In the genomic region with DNA sequence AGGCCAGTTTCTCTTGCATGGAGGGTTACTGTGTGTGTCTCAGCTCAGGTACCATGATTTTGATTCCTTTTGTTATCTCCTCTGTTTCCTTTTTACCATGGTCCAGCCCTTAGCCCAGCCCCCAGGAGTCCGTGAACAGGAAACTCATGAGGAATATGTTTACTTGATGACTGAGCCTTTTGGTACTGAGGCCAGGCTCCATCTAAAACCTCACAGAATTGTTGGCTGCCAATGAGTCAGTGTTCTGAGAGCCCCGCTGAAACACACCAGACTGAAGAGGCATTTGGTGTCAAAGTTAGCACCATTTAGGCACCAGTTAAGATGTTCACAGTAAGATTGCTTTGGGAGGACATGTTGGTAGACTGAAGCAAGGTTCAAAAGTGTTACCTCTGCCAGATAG, we compare ENCODE assay signal across 13 cellular contexts.
DNase-seq lines count a peak whose midpoint lies in the region; ATAC-seq lines count a peak whose summit lies in the region.
"Had no signal": no experiment of that assay in that cellular context is flagged by ENCODE, and none has a peak within 500 bp of the region (broad histone marks: within the 10 kb centered on the region; RNA-seq: fewer than 3 reads in every experiment).

No MANE protein-coding gene starts in this region.

- no peaks in the 10 kb centered on the region for H3K36me3 Mint-ChIP-seq in activated T-helper 2 cell treated with anti-CD3 and anti-CD28 coated beads, Interferon-gamma antibody, Interleukin-2, Interleukin-4, amounts not matched to agents 10 μg/mL and 5 μg/mL and 100 μg/mL, durations not matched to agents 14 hours and 24 hours and 36 hours (ENCODE audit: low read depth)

- peaks cover 24% of the 10 kb centered on the region for H3K4me1 ChIP-seq in skeletal muscle satellite cell (ENCODE audit: control insufficient read depth, insufficient read depth, low read length)

- no peak overlapping the region for H3K9ac ChIP-seq in skeletal muscle satellite cell (ENCODE audit: low read depth, low read length)

- peak overlapping the region; percentile 33 for H3K4me3 ChIP-seq in skeletal muscle satellite cell (ENCODE audit: low read length)

- DNase-seq in EL (peak; percentile 83), RPMI7951 (ENCODE audit: low read depth) (peak; percentile 76), fibroblast of gingiva (ENCODE audit: low read depth) (peak; percentile 30), pons (ENCODE audit: low spot score) (no peak), NK-92 (lab: John Stamatoyannopoulos, UW; ENCODE audit: unreplicated experiment) (no peak)
- no peak for DNase-seq in activated T-helper 2 cell treated with anti-CD3 and anti-CD28 coated beads, Interferon-gamma antibody, Interleukin-2, Interleukin-4, amounts not matched to agents 10 μg/mL and 5 μg/mL and 100 μg/mL, durations not matched to agents 14 hours and 24 hours and 36 hours (ENCODE audit: low spot score)
- DNase-seq: activated T-cell treated with anti-CD3 and anti-CD28 coated beads for 4 hours; stimulated activated CD4-positive, alpha-beta T cell treated with anti-CD3 and anti-CD28 coated beads, Interleukin-15, amount 100 ng/mL, for 24 hours; WERI-Rb-1 had no signal

- no peaks in the 10 kb centered on the region for H3K9me3 ChIP-seq in skeletal muscle satellite cell (replicated peaks; ENCODE audit: low read length)

- no peaks in the 10 kb centered on the region for H3K9me3 Mint-ChIP-seq in activated T-helper 2 cell treated with anti-CD3 and anti-CD28 coated beads, Interferon-gamma antibody, Interleukin-2, Interleukin-4, amounts not matched to agents 10 μg/mL and 5 μg/mL and 100 μg/mL, durations not matched to agents 14 hours and 24 hours and 36 hours
- H3K9me3 Mint-ChIP-seq: nephron had no signal

- peak overlapping the region; percentile 40 for H3K4me2 ChIP-seq in skeletal muscle satellite cell (ENCODE audit: low read length)

- no peak overlapping the region for H3K27ac Mint-ChIP-seq in activated T-helper 2 cell treated with anti-CD3 and anti-CD28 coated beads, Interferon-gamma antibody, Interleukin-2, Interleukin-4, amounts not matched to agents 10 μg/mL and 5 μg/mL and 100 μg/mL, durations not matched to agents 14 hours and 24 hours and 36 hours
- H3K27ac Mint-ChIP-seq: nephron had no signal

- no peaks in the 10 kb centered on the region for H3K36me3 ChIP-seq in skeletal muscle satellite cell (ENCODE audit: insufficient read depth, low read length)
- H3K36me3 ChIP-seq: WERI-Rb-1 had no signal

- no peaks in the 10 kb centered on the region for H3K4me1 Mint-ChIP-seq in activated T-helper 2 cell treated with anti-CD3 and anti-CD28 coated beads, Interferon-gamma antibody, Interleukin-2, Interleukin-4, amounts not matched to agents 10 μg/mL and 5 μg/mL and 100 μg/mL, durations not matched to agents 14 hours and 24 hours and 36 hours (ENCODE audit: low read depth)
- H3K4me1 Mint-ChIP-seq: nephron had no signal

- H3K27me3 ChIP-seq in skeletal muscle satellite cell (ENCODE audit: control insufficient read depth, insufficient read depth, low read length) = no peaks in the 10 kb centered on the region

- H3K4me3 Mint-ChIP-seq in activated T-helper 2 cell treated with anti-CD3 and anti-CD28 coated beads, Interferon-gamma antibody, Interleukin-2, Interleukin-4, amounts not matched to agents 10 μg/mL and 5 μg/mL and 100 μg/mL, durations not matched to agents 14 hours and 24 hours and 36 hours (ENCODE audit: low read depth) = no peak overlapping the region
- H3K4me3 Mint-ChIP-seq: nephron had no signal

- intact Hi-C loops in activated T-helper 2 cell treated with anti-CD3 and anti-CD28 coated beads, Interferon-gamma antibody, Interleukin-2, Interleukin-4, amounts not matched to agents 10 μg/mL and 5 μg/mL and 100 μg/mL, durations not matched to agents 14 hours and 24 hours and 36 hours (cut with micrococcal nuclease) = no loop called here

- ATAC-seq in HG03469 (IDR thresholded peaks at IDR 0.05; ENCODE audit: unreplicated experiment) = no peak
- ATAC-seq: Right ventricle myocardium inferior had no signal

- H3K27me3 Mint-ChIP-seq in activated T-helper 2 cell treated with anti-CD3 and anti-CD28 coated beads, Interferon-gamma antibody, Interleukin-2, Interleukin-4, amounts not matched to agents 10 μg/mL and 5 μg/mL and 100 μg/mL, durations not matched to agents 14 hours and 24 hours and 36 hours (ENCODE audit: low read depth) = peaks cover 18% of the 10 kb centered on the region

Comparison
In these comparisons a context has a peak if more than half of its experiments do, and no peak if none do; other contexts are left out.
1. DNase-seq: peak in EL (single experiment), RPMI7951 (single experiment) and fibroblast of gingiva (single experiment); none in pons (single experiment), activated T-helper 2 cell treated with anti-CD3 and anti-CD28 coated beads, Interferon-gamma antibody, Interleukin-2, Interleukin-4, amounts not matched to agents 10 μg/mL and 5 μg/mL and 100 μg/mL, durations not matched to agents 14 hours and 24 hours and 36 hours (single experiment) and NK-92 (single experiment).